Comparison of ENCODE assay signal across 1 cellular context in genomic region chr15:43250785-43251184, GRCh38.
TF ChIP-seq lines count a peak whose summit lies in the region.

No MANE protein-coding gene starts in this region.

TF ChIP-seq in H1, 55 proteins besides CTCF, POLR2A, EP300 and RAD21:
- TF ChIP-seq MAFK (IDR thresholded peaks at IDR 0.05; ENCODE audit: low read depth, low read length) (no peak), NANOG (IDR thresholded peaks at IDR 0.05; ENCODE audit: insufficient read depth, low read depth, low read length, poor library complexity, severe bottlenecking) (no peak), KDM5A (IDR thresholded peaks at IDR 0.05; ENCODE audit: low read length) (no peak), ATF3 (IDR thresholded peaks at IDR 0.05; ENCODE audit: insufficient read depth, low read depth, low read length) (no peak), ATF2 (IDR thresholded peaks at IDR 0.05; ENCODE audit: low read length) (no peak), RXRA (IDR thresholded peaks at IDR 0.05; ENCODE audit: insufficient read depth, low read depth, low read length) (no peak), TAF1 (IDR thresholded peaks at IDR 0.05; ENCODE audit: low read depth, low read length) (no peak), POU5F1 (IDR thresholded peaks at IDR 0.05; ENCODE audit: low read depth, low read length) (no peak), TEAD4 (IDR thresholded peaks at IDR 0.05; ENCODE audit: low read depth, low read length) (no peak), EGR1 (IDR thresholded peaks at IDR 0.05; ENCODE audit: borderline replicate concordance, low read depth, low read length) (no peak), E2F6 (IDR thresholded peaks at IDR 0.05) (no peak), JUND (IDR thresholded peaks at IDR 0.05; ENCODE audit: low read length) (no peak), KDM1A (IDR thresholded peaks at IDR 0.05; ENCODE audit: borderline replicate concordance, low read length) (no peak), SAP30 (IDR thresholded peaks at IDR 0.05; ENCODE audit: insufficient read depth, insufficient replicate concordance, low read length) (no peak), KDM4A (IDR thresholded peaks at IDR 0.05; ENCODE audit: low read depth, low read length, severe bottlenecking) (no peak), BACH1 (IDR thresholded peaks at IDR 0.05; ENCODE audit: low read length) (no peak), USF2 (IDR thresholded peaks at IDR 0.05; ENCODE audit: low read length) (no peak)
